21 cellular contexts compared by ENCODE assay signal in the genomic region with DNA sequence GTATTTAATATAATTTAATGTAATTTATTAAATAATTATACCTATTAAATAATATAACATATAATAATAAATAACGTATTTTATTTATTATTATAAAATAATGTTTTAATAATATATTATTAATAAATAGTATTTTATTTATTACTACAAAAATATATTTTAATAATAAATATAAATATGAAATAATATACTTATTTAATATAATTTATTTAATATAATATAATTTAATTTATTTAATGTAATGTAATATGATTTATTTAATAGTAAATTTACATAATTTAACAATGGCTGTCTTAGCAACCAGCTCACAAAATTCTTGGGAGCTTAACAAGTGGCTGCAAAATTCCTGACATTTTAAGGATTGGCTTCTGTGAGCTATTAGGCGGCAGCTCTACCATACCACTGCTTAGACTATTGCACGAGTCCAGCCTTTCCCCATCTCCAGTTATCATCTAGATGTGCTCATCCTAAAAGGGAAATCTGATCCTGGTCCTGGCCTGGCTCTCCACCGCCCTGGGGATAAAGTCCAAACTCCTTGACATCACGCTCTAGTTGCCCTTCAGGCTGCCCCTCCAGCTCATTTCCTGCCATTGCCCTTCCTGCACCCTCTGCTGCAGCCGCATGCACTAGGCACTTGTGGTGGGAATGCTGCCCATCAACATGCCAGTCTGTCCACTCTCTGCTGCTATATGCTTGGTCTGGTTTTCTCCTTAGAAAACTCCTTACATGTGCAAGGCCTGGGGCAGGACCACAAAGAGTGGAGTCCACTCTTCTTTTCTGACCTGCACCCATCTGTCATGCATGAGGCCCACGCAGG. TPM values are rescaled to one million over a fixed set of nuclear protein-coding genes. Genes with fewer than 3 reads are reported as not detected.
DNase-seq lines count a peak whose midpoint lies in the region; ATAC-seq and TF ChIP-seq lines count a peak whose summit lies in the region.
"Had no signal": no experiment of that assay in that cellular context is flagged by ENCODE, and none has a peak within 500 bp of the region (broad histone marks: within the 10 kb centered on the region; RNA-seq: fewer than 3 reads in every experiment).

No MANE protein-coding gene starts in this region.

- no peak for DNase-seq in activated CD4-positive, alpha-beta T cell treated with anti-CD3 and anti-CD28 coated beads for 36 hours
- no peak for DNase-seq in activated CD4-positive, alpha-beta T cell treated with anti-CD3 and anti-CD28 coated beads, Interleukin-2, amount 50 U/mL, for 48 hours
- DNase-seq in NCI-H526 (lab: John Stamatoyannopoulos, UW) (peak; percentile 32 to 54), islet precursor cell (peak; percentile 83), upper lobe of right lung (no peak), HUDEP-2 (lab: John Stamatoyannopoulos, UW; ENCODE audit: unreplicated experiment in 76 of 76) (no peak), DMS153 treated with DMSO at 0.1 percent for 48 hours (lab: John Stamatoyannopoulos, UW; ENCODE audit: unreplicated experiment) (no peak), tibial nerve (ENCODE audit: low spot score in 2 of 2) (no peak)
- DNase-seq: activated CD4-positive, CD25-positive, alpha-beta regulatory T cell; activated gamma-delta T cell; midbrain; NCI-H1694; NCI-H510A treated with DMSO at 0.1 percent for 48 hours; stimulated activated CD4-positive, alpha-beta T cell treated with anti-CD3 and anti-CD28 coated beads, Interleukin-1b, Interleukin-23, amount 100 ng/mL, for 48 hours; T-cell; testis had no signal

- H3K27ac ChIP-seq in upper lobe of right lung: no peak overlapping the region
- H3K27ac ChIP-seq in tibial nerve: no peak overlapping the region
- H3K27ac ChIP-seq: neutrophil, right atrium auricular region, testis had no signal

- POLR2A ChIA-PET in activated CD4-positive, alpha-beta T cell treated with anti-CD3 and anti-CD28 coated beads for 36 hours (lab: Charles Lee): interaction anchor here (0.5 kb wide), 1 partner anchor 51 kb away, joined by 3 read pairs; no protein-coding TSS in a partner anchor

- H3K27me3 Mint-ChIP-seq in activated CD4-positive, alpha-beta T cell treated with anti-CD3 and anti-CD28 coated beads for 36 hours: no peaks in the 10 kb centered on the region

- TF ChIP-seq CTCF in upper lobe of right lung (IDR thresholded peaks at IDR 0.05) (no peak), tibial nerve (IDR thresholded peaks at IDR 0.05) (no peak)

- H3K9me3 Mint-ChIP-seq in activated CD4-positive, alpha-beta T cell treated with anti-CD3 and anti-CD28 coated beads for 36 hours (ENCODE audit: low read depth): no peaks in the 10 kb centered on the region
- H3K9me3 Mint-ChIP-seq: T-cell had no signal

- H3K27me3 ChIP-seq in upper lobe of right lung: no peaks in the 10 kb centered on the region
- H3K27me3 ChIP-seq in tibial nerve: no peaks in the 10 kb centered on the region
- H3K27me3 ChIP-seq: neutrophil, right atrium auricular region, testis had no signal

- no peak overlapping the region for H3K4me3 ChIP-seq in upper lobe of right lung
- no peak overlapping the region for H3K4me3 ChIP-seq in tibial nerve
- H3K4me3 ChIP-seq: right atrium auricular region, testis had no signal

- ATAC-seq in activated CD4-positive, alpha-beta T cell treated with anti-CD3 and anti-CD28 coated beads for 36 hours: peak; percentile 41
- peak; percentile 37 for ATAC-seq in upper lobe of right lung
- ATAC-seq: T-cell had no signal

- H3K27ac Mint-ChIP-seq in activated CD4-positive, alpha-beta T cell treated with anti-CD3 and anti-CD28 coated beads for 36 hours: no peak overlapping the region
- H3K27ac Mint-ChIP-seq: T-cell had no signal

- 63 to 78% methylated on average over 7 of the region's 7 CpGs for WGBS in tibial nerve, 2 donors

- peaks cover 13% of the 10 kb centered on the region for H3K4me1 Mint-ChIP-seq in activated CD4-positive, alpha-beta T cell treated with anti-CD3 and anti-CD28 coated beads for 36 hours

- intact Hi-C loops in activated CD4-positive, alpha-beta T cell treated with anti-CD3 and anti-CD28 coated beads for 36 hours (cut with DNase I, micrococcal nuclease): no loop called here
- intact Hi-C loops in upper lobe of right lung (cut with DNase I): no loop called here

- H3K36me3 Mint-ChIP-seq in activated CD4-positive, alpha-beta T cell treated with anti-CD3 and anti-CD28 coated beads for 36 hours (ENCODE audit: low read depth): no peaks in the 10 kb centered on the region
- H3K36me3 Mint-ChIP-seq: T-cell had no signal

- no peak overlapping the region for H3K4me3 Mint-ChIP-seq in activated CD4-positive, alpha-beta T cell treated with anti-CD3 and anti-CD28 coated beads for 36 hours
- H3K4me3 Mint-ChIP-seq: T-cell had no signal

- H3K36me3 ChIP-seq in upper lobe of right lung (no peaks in the 10 kb centered on the region), tibial nerve (no peaks in the 10 kb centered on the region)
- H3K36me3 ChIP-seq: neutrophil, right atrium auricular region had no signal

- no peaks in the 10 kb centered on the region for H3K9me3 ChIP-seq in upper lobe of right lung
- H3K9me3 ChIP-seq in tibial nerve: no peaks in the 10 kb centered on the region
- H3K9me3 ChIP-seq: Caco-2, neutrophil, right atrium auricular region, testis had no signal

- no peaks in the 10 kb centered on the region for H3K4me1 ChIP-seq in upper lobe of right lung
- peaks cover 0 to 30% (median 3%) of the 10 kb centered on the region in 4 donors for H3K4me1 ChIP-seq in tibial nerve
- H3K4me1 ChIP-seq: right atrium auricular region, testis had no signal

- CTCF ChIA-PET in activated CD4-positive, alpha-beta T cell treated with anti-CD3 and anti-CD28 coated beads for 36 hours (lab: Charles Lee): interaction anchor here (0.6 to 3.1 kb wide), 7 partner anchors 51 to 322 kb away, joined by 3 to 31 read pairs (median 5); no protein-coding TSS in a partner anchor

- no peak for TF ChIP-seq EP300 in tibial nerve (IDR thresholded peaks at IDR 0.05)

- no peak for TF ChIP-seq POLR2A in tibial nerve (IDR thresholded peaks at IDR 0.05)

RNA-seq across cellular contexts. Expression of gene MMP20, which starts 9.8 kb away (rescaled TPM):
- total RNA-seq in activated CD4-positive, alpha-beta T cell treated with anti-CD3 and anti-CD28 coated beads for 36 hours: not detected
- total RNA-seq in upper lobe of right lung (not detected), tibial nerve (not detected)
- total RNA-seq: astrocyte, Caco-2, LHCN-M2, right atrium auricular region, T-cell had no signal

Comparison
In these comparisons a context has a peak if more than half of its experiments do, and no peak if none do; other contexts are left out.
1. DNase-seq: peak in NCI-H526 (2 of 2) and islet precursor cell (single experiment); none in activated CD4-positive, alpha-beta T cell treated with anti-CD3 and anti-CD28 coated beads for 36 hours (single experiment), activated CD4-positive, alpha-beta T cell treated with anti-CD3 and anti-CD28 coated beads, Interleukin-2, amount 50 U/mL, for 48 hours (0 of 2), upper lobe of right lung (single experiment), HUDEP-2 (0 of 76), DMS153 treated with DMSO at 0.1 percent for 48 hours (single experiment) and tibial nerve (0 of 2).